Comparison of ENCODE assay signal across 8 cellular contexts in genomic region chr3:141311496-141312358, GRCh38. TPM values are rescaled to one million over a fixed set of nuclear protein-coding genes. Genes with fewer than 3 reads are reported as not detected.
A peak's percentile ranks its signal among the peaks of the same experiment; 100 is the strongest.
DNase-seq lines count a peak whose midpoint lies in the region; ATAC-seq and TF ChIP-seq lines count a peak whose summit lies in the region.

No MANE protein-coding gene starts in this region.

- peaks cover 23% of the 10 kb centered on the region for H3K4me1 Mint-ChIP-seq in endothelial cell (ENCODE audit: unreplicated experiment)

- H3K27ac Mint-ChIP-seq in endothelial cell (ENCODE audit: unreplicated experiment) = peak overlapping the region; percentile 99

- no peaks in the 10 kb centered on the region for H3K9me3 Mint-ChIP-seq in endothelial cell (ENCODE audit: unreplicated experiment)

- no peaks in the 10 kb centered on the region for H3K36me3 Mint-ChIP-seq in endothelial cell (ENCODE audit: low read depth, unreplicated experiment)

- DNase-seq in D341Med (ENCODE audit: low spot score) (peak; percentile 97), HUDEP-2 (lab: John Stamatoyannopoulos, UW; ENCODE audit: unreplicated experiment in 76 of 76) (peak; percentile 61 to 99 (median 96)), NOMO-1 treated with dmso at 0.1 percent for 144 hours (lab: John Stamatoyannopoulos, UW; ENCODE audit: unreplicated experiment) (peak; percentile 99), endothelial cell (ENCODE audit: low spot score) (peak; percentile 96), midbrain (lab: John Stamatoyannopoulos, UW) (peak; percentile 97)
- peak; percentile 99 for DNase-seq in activated CD8-positive, alpha-beta memory T cell treated with anti-CD3 and anti-CD28 coated beads, Interleukin-2, amount 50 U/mL, for 24 hours (ENCODE audit: extremely low read depth)
- DNase-seq in stimulated activated CD8-positive, alpha-beta memory T cell treated with anti-CD3 and anti-CD28 coated beads, Interleukin-2, amount 100 ng/mL, for 1 hour (ENCODE audit: low read depth in 2 of 2) = peak; percentile 96

- peaks cover 12% of the 10 kb centered on the region for H3K27me3 Mint-ChIP-seq in endothelial cell (ENCODE audit: unreplicated experiment)

- H3K4me3 Mint-ChIP-seq in endothelial cell (ENCODE audit: unreplicated experiment) = peak overlapping the region; percentile 99

- ATAC-seq in GM21381 (IDR thresholded peaks at IDR 0.05; ENCODE audit: unreplicated experiment) = peak; percentile 97

- peak; percentile 64 for TF ChIP-seq CTCF in endothelial cell (IDR thresholded peaks at IDR 0.05; ENCODE audit: unreplicated experiment)

RNA-seq across cellular contexts. Expression of gene ZBTB38, which starts 56.6 kb away (rescaled TPM):
- total RNA-seq in endothelial cell (ENCODE audit: unreplicated experiment) = 22.5 TPM

Comparison
In these comparisons a context has a peak if more than half of its experiments do, and no peak if none do; other contexts are left out.
1. Peak in every context shown above with its lines: DNase-seq and ATAC-seq.